ENCODE assay signal across 12 cellular contexts in the genomic region with DNA sequence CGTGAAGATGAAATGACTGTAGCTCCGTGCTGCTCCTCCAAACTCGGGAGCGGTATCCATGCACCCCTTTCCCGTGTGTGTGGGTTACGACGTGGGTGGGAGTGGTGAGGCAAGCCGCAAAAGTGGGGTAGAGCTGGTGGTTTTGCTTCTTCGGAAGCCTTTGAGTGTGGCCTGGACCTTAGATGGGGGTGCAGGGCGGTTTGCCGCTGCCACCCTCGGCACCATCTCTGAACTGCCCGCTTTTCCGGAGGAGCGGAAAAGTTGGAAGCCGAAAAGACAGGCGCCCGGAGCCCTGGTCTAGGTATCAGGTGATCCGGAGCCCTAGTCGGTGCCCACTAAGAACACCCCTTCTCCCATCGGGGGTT. TPM values are rescaled to one million over a fixed set of nuclear protein-coding genes. Genes with fewer than 3 reads are reported as not detected.
A peak's percentile ranks its signal among the peaks of the same experiment; 100 is the strongest.
DNase-seq lines count a peak whose midpoint lies in the region; ATAC-seq and TF ChIP-seq lines count a peak whose summit lies in the region.
"Had no signal": no experiment of that assay in that cellular context is flagged by ENCODE, and none has a peak within 500 bp of the region (broad histone marks: within the 10 kb centered on the region; RNA-seq: fewer than 3 reads in every experiment).

No MANE protein-coding gene starts in this region.

- peak overlapping the region; percentile 68 for H3K4me3 ChIP-seq in AG04449 (ENCODE audit: low read depth, low read length)
- H3K4me3 ChIP-seq in liver (ENCODE audit: low read depth in 1 of 3, low read length in 3 of 3) = peak overlapping the region in 2 of 3 donors; percentile 36 to 55
- H3K4me3 ChIP-seq: psoas muscle had no signal

- H3K4me1 Mint-ChIP-seq in activated CD4-positive, alpha-beta memory T cell treated with anti-CD3 and anti-CD28 coated beads for 36 hours (ENCODE audit: low read depth) = peaks cover 14% of the 10 kb centered on the region

- CTCF ChIA-PET in AG04449 (lab: Yijun Ruan, JAX) = no interaction called here
- CTCF ChIA-PET in activated CD4-positive, alpha-beta memory T cell treated with anti-CD3 and anti-CD28 coated beads for 36 hours (lab: Charles Lee) = no interaction called here

- intact Hi-C loops in activated CD4-positive, alpha-beta memory T cell treated with anti-CD3 and anti-CD28 coated beads for 36 hours (cut with micrococcal nuclease) = loop anchor here (10.0 kb wide), 1 partner anchor 179 kb away; no protein-coding TSS in a partner anchor

- no peak overlapping the region for H3K27ac Mint-ChIP-seq in activated CD4-positive, alpha-beta memory T cell treated with anti-CD3 and anti-CD28 coated beads for 36 hours

- no peak overlapping the region for H3K27ac ChIP-seq in liver (ENCODE audit: low read depth in 1 of 2, low read length in 2 of 2)
- H3K27ac ChIP-seq: adrenal gland, psoas muscle had no signal

- TF ChIP-seq CTCF in AG04449 (IDR thresholded peaks at IDR 0.05; ENCODE audit: insufficient read depth, low read length, missing control alignments) = no peak
- TF ChIP-seq CTCF in liver (IDR thresholded peaks at IDR 0.05; ENCODE audit: low read depth, low read length, missing input control) = no peak

- H3K27me3 Mint-ChIP-seq in activated CD4-positive, alpha-beta memory T cell treated with anti-CD3 and anti-CD28 coated beads for 36 hours = peaks cover 6% of the 10 kb centered on the region

- no peak for TF ChIP-seq RAD21 in liver (IDR thresholded peaks at IDR 0.05)

- WGBS in liver = 2% methylated on average over 21 of the region's 21 CpGs

- peak overlapping the region; percentile 83 for H3K4me3 Mint-ChIP-seq in activated CD4-positive, alpha-beta memory T cell treated with anti-CD3 and anti-CD28 coated beads for 36 hours

- H3K4me1 ChIP-seq in liver (ENCODE audit: control insufficient read depth in 4 of 4, insufficient read depth in 4 of 4, low read length in 3 of 4) = peaks cover 0 to 2% (median 0%) of the 10 kb centered on the region in 4 donors
- H3K4me1 ChIP-seq: adrenal gland, psoas muscle had no signal

- H3K9ac ChIP-seq in liver (ENCODE audit: low read depth in 1 of 2, low read length in 2 of 2) = no peak overlapping the region

- POLR2A ChIA-PET in AG04449 (lab: Yijun Ruan, JAX) = interaction anchor here (0.5 kb wide), 1 partner anchor 677 kb away, joined by 3 read pairs; no protein-coding TSS in a partner anchor
- POLR2A ChIA-PET in activated CD4-positive, alpha-beta memory T cell treated with anti-CD3 and anti-CD28 coated beads for 36 hours (lab: Charles Lee) = no interaction called here

- DNase-seq in AG04449 (ENCODE audit: low read depth, low spot score) = no peak
- peak; percentile 25 for DNase-seq in activated CD4-positive, alpha-beta memory T cell treated with anti-CD3 and anti-CD28 coated beads for 36 hours
- DNase-seq in NCI-H1048 (lab: John Stamatoyannopoulos, UW) = no peak
- no peak for DNase-seq in NCI-H524 (lab: John Stamatoyannopoulos, UW)
- no peak for DNase-seq in foreskin melanocyte
- no peak for DNase-seq in HuH-7 (ENCODE audit: low spot score)
- DNase-seq: DMS53, NCI-H1694, psoas muscle had no signal

- H3K27me3 ChIP-seq in liver (ENCODE audit: control insufficient read depth in 4 of 4, insufficient read depth in 4 of 4, low read length in 3 of 4) = no peaks in the 10 kb centered on the region
- H3K27me3 ChIP-seq: adrenal gland had no signal

- no peaks in the 10 kb centered on the region for H3K9me3 ChIP-seq in liver (ENCODE audit: control insufficient read depth in 4 of 4, low read length in 3 of 4)
- H3K9me3 ChIP-seq: adrenal gland, psoas muscle had no signal

- no peaks in the 10 kb centered on the region for H3K9me3 Mint-ChIP-seq in activated CD4-positive, alpha-beta memory T cell treated with anti-CD3 and anti-CD28 coated beads for 36 hours

- peak; percentile 10 for ATAC-seq in GM19397 (IDR thresholded peaks at IDR 0.05; ENCODE audit: unreplicated experiment)
- ATAC-seq: psoas muscle had no signal

- H3K36me3 ChIP-seq in liver (ENCODE audit: control insufficient read depth in 4 of 4, insufficient read depth in 3 of 4, low read depth in 1 of 4, low read length in 3 of 4) = no peaks in the 10 kb centered on the region
- H3K36me3 ChIP-seq: adrenal gland had no signal

- no peaks in the 10 kb centered on the region for H3K36me3 Mint-ChIP-seq in activated CD4-positive, alpha-beta memory T cell treated with anti-CD3 and anti-CD28 coated beads for 36 hours

TF ChIP-seq in liver, 16 proteins besides CTCF, POLR2A, EP300 and RAD21:
- TF ChIP-seq, protein P1, sequence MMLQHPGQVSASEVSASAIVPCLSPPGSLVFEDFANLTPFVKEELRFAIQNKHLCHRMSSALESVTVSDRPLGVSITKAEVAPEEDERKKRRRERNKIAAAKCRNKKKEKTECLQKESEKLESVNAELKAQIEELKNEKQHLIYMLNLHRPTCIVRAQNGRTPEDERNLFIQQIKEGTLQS (IDR thresholded peaks at IDR 0.05) = no peak
- TF ChIP-seq EGR1 (IDR thresholded peaks at IDR 0.05; ENCODE audit: low read depth in 2 of 2) (no peak), JUND (IDR thresholded peaks at IDR 0.05) (no peak), HNF4A (conservative IDR thresholded peaks at IDR 0.05) (no peak), RXRA (IDR thresholded peaks at IDR 0.05) (no peak), SP1 (IDR thresholded peaks at IDR 0.05) (no peak), YY1 (IDR thresholded peaks at IDR 0.05) (no peak), FOXA1 (IDR thresholded peaks at IDR 0.05) (no peak), NR2F2 (IDR thresholded peaks at IDR 0.05) (no peak), FOXA2 (IDR thresholded peaks at IDR 0.05) (no peak), HNF4G (IDR thresholded peaks at IDR 0.05) (no peak), TAF1 (conservative IDR thresholded peaks at IDR 0.05) (no peak), GABPA (IDR thresholded peaks at IDR 0.05 in 1 of 2, conservative IDR thresholded peaks at IDR 0.05 in 1 of 2) (no peak)
- TF ChIP-seq, protein P2, sequence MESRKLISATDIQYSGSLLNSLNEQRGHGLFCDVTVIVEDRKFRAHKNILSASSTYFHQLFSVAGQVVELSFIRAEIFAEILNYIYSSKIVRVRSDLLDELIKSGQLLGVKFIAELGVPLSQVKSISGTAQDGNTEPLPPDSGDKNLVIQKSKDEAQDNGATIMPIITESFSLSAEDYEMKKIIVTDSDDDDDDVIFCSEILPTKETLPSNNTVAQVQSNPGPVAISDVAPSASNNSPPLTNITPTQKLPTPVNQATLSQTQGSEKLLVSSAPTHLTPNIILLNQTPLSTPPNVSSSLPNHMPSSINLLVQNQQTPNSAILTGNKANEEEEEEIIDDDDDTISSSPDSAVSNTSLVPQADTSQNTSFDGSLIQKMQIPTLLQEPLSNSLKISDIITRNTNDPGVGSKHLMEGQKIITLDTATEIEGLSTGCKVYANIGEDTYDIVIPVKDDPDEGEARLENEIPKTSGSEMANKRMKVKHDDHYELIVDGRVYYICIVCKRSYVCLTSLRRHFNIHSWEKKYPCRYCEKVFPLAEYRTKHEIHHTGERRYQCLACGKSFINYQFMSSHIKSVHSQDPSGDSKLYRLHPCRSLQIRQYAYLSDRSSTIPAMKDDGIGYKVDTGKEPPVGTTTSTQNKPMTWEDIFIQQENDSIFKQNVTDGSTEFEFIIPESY (IDR thresholded peaks at IDR 0.05) = no peak
- TF ChIP-seq, protein P3, sequence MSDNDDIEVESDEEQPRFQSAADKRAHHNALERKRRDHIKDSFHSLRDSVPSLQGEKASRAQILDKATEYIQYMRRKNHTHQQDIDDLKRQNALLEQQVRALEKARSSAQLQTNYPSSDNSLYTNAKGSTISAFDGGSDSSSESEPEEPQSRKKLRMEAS (IDR thresholded peaks at IDR 0.05) = no peak
- TF ChIP-seq, protein P4, sequence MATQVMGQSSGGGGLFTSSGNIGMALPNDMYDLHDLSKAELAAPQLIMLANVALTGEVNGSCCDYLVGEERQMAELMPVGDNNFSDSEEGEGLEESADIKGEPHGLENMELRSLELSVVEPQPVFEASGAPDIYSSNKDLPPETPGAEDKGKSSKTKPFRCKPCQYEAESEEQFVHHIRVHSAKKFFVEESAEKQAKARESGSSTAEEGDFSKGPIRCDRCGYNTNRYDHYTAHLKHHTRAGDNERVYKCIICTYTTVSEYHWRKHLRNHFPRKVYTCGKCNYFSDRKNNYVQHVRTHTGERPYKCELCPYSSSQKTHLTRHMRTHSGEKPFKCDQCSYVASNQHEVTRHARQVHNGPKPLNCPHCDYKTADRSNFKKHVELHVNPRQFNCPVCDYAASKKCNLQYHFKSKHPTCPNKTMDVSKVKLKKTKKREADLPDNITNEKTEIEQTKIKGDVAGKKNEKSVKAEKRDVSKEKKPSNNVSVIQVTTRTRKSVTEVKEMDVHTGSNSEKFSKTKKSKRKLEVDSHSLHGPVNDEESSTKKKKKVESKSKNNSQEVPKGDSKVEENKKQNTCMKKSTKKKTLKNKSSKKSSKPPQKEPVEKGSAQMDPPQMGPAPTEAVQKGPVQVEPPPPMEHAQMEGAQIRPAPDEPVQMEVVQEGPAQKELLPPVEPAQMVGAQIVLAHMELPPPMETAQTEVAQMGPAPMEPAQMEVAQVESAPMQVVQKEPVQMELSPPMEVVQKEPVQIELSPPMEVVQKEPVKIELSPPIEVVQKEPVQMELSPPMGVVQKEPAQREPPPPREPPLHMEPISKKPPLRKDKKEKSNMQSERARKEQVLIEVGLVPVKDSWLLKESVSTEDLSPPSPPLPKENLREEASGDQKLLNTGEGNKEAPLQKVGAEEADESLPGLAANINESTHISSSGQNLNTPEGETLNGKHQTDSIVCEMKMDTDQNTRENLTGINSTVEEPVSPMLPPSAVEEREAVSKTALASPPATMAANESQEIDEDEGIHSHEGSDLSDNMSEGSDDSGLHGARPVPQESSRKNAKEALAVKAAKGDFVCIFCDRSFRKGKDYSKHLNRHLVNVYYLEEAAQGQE (IDR thresholded peaks at IDR 0.05) = no peak

RNA-seq across cellular contexts. Expression of a gene that starts 0.5 kb away (rescaled TPM):
- 1 to 10 TPM; 3.0 to 3.8 TPM for total RNA-seq in activated CD4-positive, alpha-beta memory T cell treated with anti-CD3 and anti-CD28 coated beads for 36 hours
- total RNA-seq in liver = 1 to 10 TPM in 1 of 2 donors, not detected in 1; 5.3 TPM
- 1 to 10 TPM in 1 of 2 donors, not detected in 1; 2.9 TPM for polyA plus RNA-seq in liver
- total RNA-seq: psoas muscle had no signal
